ENCODE assay signal across 18 cellular contexts in the genomic region with DNA sequence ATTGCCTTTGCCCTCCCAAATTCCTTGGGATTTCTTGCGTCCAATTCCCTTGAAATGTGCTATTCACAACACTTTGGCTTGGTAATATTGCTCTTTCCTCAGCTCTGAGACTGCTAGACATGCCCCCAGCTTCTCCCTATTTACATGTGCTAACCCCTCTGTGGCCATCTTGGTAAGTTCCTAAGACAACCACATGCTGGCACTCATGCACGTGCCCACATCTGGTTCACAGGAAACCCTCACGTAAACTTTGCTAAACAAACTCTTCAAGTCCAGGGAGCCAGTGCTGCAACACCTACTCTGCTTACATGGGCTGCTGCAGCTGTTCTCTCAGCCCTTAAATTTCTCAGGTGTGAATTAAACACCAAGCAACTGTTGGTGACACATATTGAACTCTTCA.
A peak's percentile ranks its signal among the peaks of the same experiment; 100 is the strongest.
DNase-seq lines count a peak whose midpoint lies in the region; ATAC-seq and TF ChIP-seq lines count a peak whose summit lies in the region.
"Had no signal": no experiment of that assay in that cellular context is flagged by ENCODE, and none has a peak within 500 bp of the region (broad histone marks: within the 10 kb centered on the region; RNA-seq: fewer than 3 reads in every experiment).

No MANE protein-coding gene starts in this region.

- peak; percentile 31 for TF ChIP-seq CTCF in GM06990 (IDR thresholded peaks at IDR 0.05; ENCODE audit: insufficient read depth, low read length, poor library complexity, severe bottlenecking)
- no peak for TF ChIP-seq CTCF in NB4 (IDR thresholded peaks at IDR 0.05; ENCODE audit: low read depth, low read length)
- no peak for TF ChIP-seq CTCF in fibroblast of villous mesenchyme (IDR thresholded peaks at IDR 0.05; ENCODE audit: insufficient read depth, low read depth, low read length)
- TF ChIP-seq CTCF in vagina (IDR thresholded peaks at IDR 0.05) = no peak

- DNase-seq in GM06990 (ENCODE audit: extremely low read depth, insufficient read length) (no peak), NB4 (ENCODE audit: low read depth) (peak; percentile 3), fibroblast of villous mesenchyme (ENCODE audit: low read depth) (peak; percentile 12), midbrain (lab: John Stamatoyannopoulos, UW) (no peak), kidney glomerular epithelial cell (lab: John Stamatoyannopoulos, UW) (no peak), vagina (ENCODE audit: extremely low spot score in 2 of 2) (no peak)
- no peak for DNase-seq in activated naive CD4-positive, alpha-beta T cell treated with Interleukin-2 at 50 U/mL for 16 hours
- DNase-seq: DND-41, GM23248, NCI-H1436, NCI-H187 treated with DMSO at 0.1 percent for 48 hours, NCI-H226, NCI-H510A treated with DMSO at 0.1 percent for 48 hours, NCI-H774, Right ventricle myocardium superior had no signal

- no peaks in the 10 kb centered on the region for H3K4me1 ChIP-seq in vagina

- no peak for TF ChIP-seq POLR2A in NB4 (IDR thresholded peaks at IDR 0.05; ENCODE audit: extremely low read depth, insufficient read length)
- no peak for TF ChIP-seq POLR2A in vagina (IDR thresholded peaks at IDR 0.05)

- no peaks in the 10 kb centered on the region for H3K9me3 ChIP-seq in vagina

- no peaks in the 10 kb centered on the region for H3K36me3 ChIP-seq in GM06990 (ENCODE audit: control insufficient read depth, insufficient read depth, low read length)
- no peaks in the 10 kb centered on the region for H3K36me3 ChIP-seq in vagina

- H3K27me3 ChIP-seq in GM06990 (replicated peaks; ENCODE audit: control insufficient read depth, insufficient read depth, low read length) = no peaks in the 10 kb centered on the region
- no peaks in the 10 kb centered on the region for H3K27me3 ChIP-seq in vagina

- ATAC-seq in GM18867 (IDR thresholded peaks at IDR 0.05; ENCODE audit: unreplicated experiment) = peak; percentile 57
- ATAC-seq: HCT116 had no signal

- intact Hi-C loops in vagina (cut with DNase I) = no loop called here

- H3K4me3 ChIP-seq in GM06990 (replicated peaks; ENCODE audit: low read depth, low read length) (no peak overlapping the region), NB4 (ENCODE audit: low read depth, low read length) (no peak overlapping the region), fibroblast of villous mesenchyme (ENCODE audit: low read depth, low read length) (no peak overlapping the region), vagina (no peak overlapping the region)
- H3K4me3 ChIP-seq: GM23248 had no signal

- no peak overlapping the region for H3K27ac ChIP-seq in vagina
- H3K27ac ChIP-seq: GM23248, KMS-11 had no signal

Comparison
In these comparisons a context has a peak if more than half of its experiments do, and no peak if none do; other contexts are left out.
1. DNase-seq: peak in NB4 (single experiment) and fibroblast of villous mesenchyme (single experiment); none in GM06990 (single experiment), activated naive CD4-positive, alpha-beta T cell treated with Interleukin-2 at 50 U/mL for 16 hours (single experiment), midbrain (single experiment), kidney glomerular epithelial cell (single experiment) and vagina (0 of 2).